In genomic region chr15:53462631-53463030, GRCh38 we compare ENCODE assay signal across 18 cellular contexts.
DNase-seq lines count a peak whose midpoint lies in the region; ATAC-seq, FAIRE-seq and TF ChIP-seq lines count a peak whose summit lies in the region.
"Had no signal": no experiment of that assay in that cellular context is flagged by ENCODE, and none has a peak within 500 bp of the region (broad histone marks: within the 10 kb centered on the region; RNA-seq: fewer than 3 reads in every experiment).

No MANE protein-coding gene starts in this region.

- H3K27me3 Mint-ChIP-seq in progenitor cell of endocrine pancreas: no peaks in the 10 kb centered on the region
- H3K27me3 Mint-ChIP-seq: CD4-positive, alpha-beta memory T cell; IgD-negative memory B cell had no signal

- no peaks in the 10 kb centered on the region for H3K79me2 ChIP-seq in GM12878 (ENCODE audit: control insufficient read depth, insufficient read depth, low read length)

- intact Hi-C loops in GM12878 (cut with micrococcal nuclease; ENCODE audit: unreplicated experiment): no loop called here

- H3K9ac ChIP-seq in GM12878 (ENCODE audit: control insufficient read depth, insufficient read depth, low read length): no peak overlapping the region
- H3K9ac ChIP-seq: GM23248 had no signal

- peaks cover 3% of the 10 kb centered on the region for H3K9me3 Mint-ChIP-seq in progenitor cell of endocrine pancreas (ENCODE audit: low read depth)

- no peak overlapping the region for H3K4me2 ChIP-seq in GM12878 (ENCODE audit: control insufficient read depth, insufficient read depth)

- no peak for TF ChIP-seq POLR2A in GM12878 (IDR thresholded peaks at IDR 0.05; ENCODE audit: low read depth, low read length)

- no peaks in the 10 kb centered on the region for H3K9me3 ChIP-seq in GM12878 (replicated peaks; ENCODE audit: control insufficient read depth, insufficient read depth, low read length)
- H3K9me3 ChIP-seq in right atrium auricular region: peaks cover 0 to 12% of the 10 kb centered on the region in 2 donors
- H3K9me3 ChIP-seq: BE2C had no signal

- TF ChIP-seq RAD21 in GM12878 (IDR thresholded peaks at IDR 0.05; ENCODE audit: insufficient read depth, low read depth, low read length): no peak

- SMC1A ChIA-PET in GM12878 (lab: Charles Lee; ENCODE audit: uncharacterized antibody, unreplicated experiment): no interaction called here

- in situ Hi-C loops in GM12878 (cut with MboI): no loop called here

- H2AFZ ChIP-seq in GM12878 (ENCODE audit: control insufficient read depth, low read depth, low read length): no peak overlapping the region
- H2AFZ ChIP-seq: GM23248 had no signal

- no peak overlapping the region for H3K4me3 Mint-ChIP-seq in progenitor cell of endocrine pancreas (ENCODE audit: low read depth)
- H3K4me3 Mint-ChIP-seq: CD4-positive, alpha-beta memory T cell; IgD-negative memory B cell had no signal

- RAD21 ChIA-PET in GM12878 (lab: Charles Lee; ENCODE audit: unreplicated experiment): no interaction called here

- CTCF ChIA-PET in GM12878 (lab: Yijun Ruan, JAX): no interaction called here

- DNase-seq in DMS79 treated with DMSO at 0.1 percent for 48 hours (lab: John Stamatoyannopoulos, UW) (peak; percentile 77), GM12878 (ENCODE audit: low read depth, low spot score) (no peak), progenitor cell of endocrine pancreas (ENCODE audit: low spot score, unreplicated experiment) (no peak), right atrium auricular region (ENCODE audit: low spot score) (no peak), OCI-M2 (lab: John Stamatoyannopoulos, UW; ENCODE audit: unreplicated experiment) (no peak), DMS 273 treated with DMSO at 0.1 percent for 48 hours (lab: John Stamatoyannopoulos, UW) (no peak)
- DNase-seq: BE2C; CD4-positive, alpha-beta memory T cell; GM23248; KG1 had no signal

- H3K27me3 ChIP-seq in GM12878 (replicated peaks in 1 of 2; ENCODE audit: control insufficient read depth in 2 of 2, insufficient read depth in 2 of 2, low read length in 1 of 2) (no peaks in the 10 kb centered on the region), right atrium auricular region (no peaks in the 10 kb centered on the region)
- H3K27me3 ChIP-seq: BE2C had no signal

- ATAC-seq in GM18868 (IDR thresholded peaks at IDR 0.05; ENCODE audit: unreplicated experiment) (peak; percentile 56), GM12878 (peak; percentile 48)
- ATAC-seq in activated CD4-positive, CD25-positive, alpha-beta regulatory T cell treated with anti-CD3 and anti-CD28 coated beads, Interleukin-2, amount 50 U/mL, for 24 hours: no peak
- ATAC-seq: HCT116 had no signal

- H3K4me1 ChIP-seq in GM12878 (ENCODE audit: control insufficient read depth, insufficient read depth, low read length) (no peaks in the 10 kb centered on the region), right atrium auricular region (no peaks in the 10 kb centered on the region)
- H3K4me1 ChIP-seq: BE2C had no signal

- TF ChIP-seq EP300 in GM12878 (IDR thresholded peaks at IDR 0.05; ENCODE audit: borderline replicate concordance in 1 of 2, control insufficient read depth in 1 of 2, low read depth in 2 of 2, low read length in 2 of 2): no peak

- no peak overlapping the region for H3K27ac ChIP-seq in GM12878 (ENCODE audit: control insufficient read depth, insufficient read depth)
- H3K27ac ChIP-seq in right atrium auricular region: no peak overlapping the region
- H3K27ac ChIP-seq: C4-2B, GM23248 had no signal

- FAIRE-seq in GM12878 (lab: Jason Lieb, UNC): no peak
- FAIRE-seq: A204.1, D721Med, H54 had no signal

- H3K4me3 ChIP-seq in GM12878 (no peak overlapping the region), right atrium auricular region (no peak overlapping the region)
- H3K4me3 ChIP-seq: GM23248 had no signal

- no peak for TF ChIP-seq CTCF in GM12878 (IDR thresholded peaks at IDR 0.05 in 2 of 3, conservative IDR thresholded peaks at IDR 0.05 in 1 of 3; ENCODE audit: control insufficient read depth in 2 of 3, extremely low read depth in 1 of 3, insufficient read depth in 1 of 3, low read depth in 3 of 3, low read length in 3 of 3)
- no peak for TF ChIP-seq CTCF in progenitor cell of endocrine pancreas (IDR thresholded peaks at IDR 0.05; ENCODE audit: unreplicated experiment)
- TF ChIP-seq CTCF in right atrium auricular region (IDR thresholded peaks at IDR 0.05): no peak

- 5% methylated on average over 2 of the region's 2 CpGs for WGBS in GM12878 (ENCODE audit: insufficient coverage, insufficient replicate concordance, low lambda C conversion rate, missing lambda C conversion rate)

- H3K36me3 ChIP-seq in GM12878 (ENCODE audit: control insufficient read depth in 2 of 2, insufficient read depth in 2 of 2, low read length in 1 of 2): no peaks in the 10 kb centered on the region
- no peaks in the 10 kb centered on the region for H3K36me3 ChIP-seq in right atrium auricular region
- H3K36me3 ChIP-seq: BE2C had no signal

- BruUV-seq in GM12878 (replicated peaks; lab: Mats Ljungman, UMichigan): no TSS peak

- H3K27ac Mint-ChIP-seq in progenitor cell of endocrine pancreas: peak overlapping the region; percentile 89
- H3K27ac Mint-ChIP-seq: CD4-positive, alpha-beta memory T cell; IgD-negative memory B cell had no signal

- no peaks in the 10 kb centered on the region for H4K20me1 ChIP-seq in GM12878 (ENCODE audit: control insufficient read depth, insufficient read depth)

- H3K36me3 Mint-ChIP-seq in progenitor cell of endocrine pancreas (ENCODE audit: insufficient read depth): peaks cover 3% of the 10 kb centered on the region
- H3K36me3 Mint-ChIP-seq: CD4-positive, alpha-beta memory T cell; IgD-negative memory B cell had no signal

- POLR2A ChIA-PET in GM12878 (lab: Charles Lee): no interaction called here

- peaks cover 60% of the 10 kb centered on the region for H3K4me1 Mint-ChIP-seq in progenitor cell of endocrine pancreas (ENCODE audit: low read depth)
- H3K4me1 Mint-ChIP-seq: CD4-positive, alpha-beta memory T cell; IgD-negative memory B cell had no signal

TF ChIP-seq in GM12878, 131 proteins besides CTCF, POLR2A, EP300 and RAD21:
- TF ChIP-seq HCFC1 (IDR thresholded peaks at IDR 0.05; ENCODE audit: low read length): no peak
- TF ChIP-seq STAT1 (conservative IDR thresholded peaks at IDR 0.05): no peak
- TF ChIP-seq NFYA (IDR thresholded peaks at IDR 0.05; ENCODE audit: borderline replicate concordance, low read depth, low read length): no peak
- no peak for TF ChIP-seq NBN (IDR thresholded peaks at IDR 0.05)
- no peak for TF ChIP-seq FOS (IDR thresholded peaks at IDR 0.05; ENCODE audit: borderline replicate concordance, extremely low read depth, insufficient read length)
- no peak for TF ChIP-seq ZNF592 (IDR thresholded peaks at IDR 0.05)
- no peak for TF ChIP-seq RAD51 (IDR thresholded peaks at IDR 0.05)
- TF ChIP-seq ZSCAN29 (IDR thresholded peaks at IDR 0.05): no peak
- no peak for TF ChIP-seq GABPA (IDR thresholded peaks at IDR 0.05; ENCODE audit: low read depth)
- TF ChIP-seq MYB (IDR thresholded peaks at IDR 0.05; ENCODE audit: borderline replicate concordance, low read depth, low read length): no peak
- no peak for TF ChIP-seq ZNF622 (IDR thresholded peaks at IDR 0.05)
- TF ChIP-seq HDAC6 (IDR thresholded peaks at IDR 0.05; ENCODE audit: unreplicated experiment): no peak
- no peak for TF ChIP-seq BMI1 (IDR thresholded peaks at IDR 0.05; ENCODE audit: borderline replicate concordance)

Comparison
In these comparisons a context has a peak if more than half of its experiments do, and no peak if none do; other contexts are left out.
1. ATAC-seq: peak in GM18868 (single experiment) and GM12878 (single experiment); none in activated CD4-positive, CD25-positive, alpha-beta regulatory T cell treated with anti-CD3 and anti-CD28 coated beads, Interleukin-2, amount 50 U/mL, for 24 hours (0 of 2).